Comparison of ENCODE assay signal across 9 cellular contexts in genomic region chr14:64971452-64971889, GRCh38. TPM values are rescaled to one million over a fixed set of nuclear protein-coding genes. Genes with fewer than 3 reads are reported as not detected.
DNase-seq lines count a peak whose midpoint lies in the region; ATAC-seq and TF ChIP-seq lines count a peak whose summit lies in the region.
"Had no signal": no experiment of that assay in that cellular context is flagged by ENCODE, and none has a peak within 500 bp of the region (broad histone marks: within the 10 kb centered on the region; RNA-seq: fewer than 3 reads in every experiment).

No MANE protein-coding gene starts in this region.

- no peaks in the 10 kb centered on the region for H4K20me1 ChIP-seq in mammary epithelial cell (ENCODE audit: insufficient read depth, low read length)

- no peak overlapping the region for H3K9ac ChIP-seq in mammary epithelial cell (ENCODE audit: insufficient read depth, low read length)

- no TSS peak for BruUV-seq in mammary epithelial cell (replicated peaks; lab: Mats Ljungman, UMichigan)

- H3K4me3 ChIP-seq in mammary epithelial cell (replicated peaks in 1 of 3; ENCODE audit: insufficient read depth in 1 of 3, low read depth in 2 of 3, low read length in 3 of 3) (peak overlapping the region; percentile 8 to 64 (median 57)), mononuclear cell (ENCODE audit: low read length) (peak overlapping the region; percentile 40), uterus (peak overlapping the region; percentile 49 to 66)

- CTCF ChIA-PET in activated naive CD4-positive, alpha-beta T cell treated with anti-CD3 and anti-CD28 coated beads, Interleukin-2, amount 10 ng/mL, durations not matched to agents 7 days and 5 days (lab: Charles Lee), result interaction anchor here (1.2 to 1.8 kb wide), 2 partner anchors 9 to 18 kb away, joined by 3 to 6 read pairs; no protein-coding TSS in a partner anchor
- CTCF ChIA-PET in mammary epithelial cell (lab: Charles Lee; ENCODE audit: low non-redundant PET), result no interaction called here

- H3K4me1 Mint-ChIP-seq in activated naive CD4-positive, alpha-beta T cell treated with anti-CD3 and anti-CD28 coated beads, Interleukin-2, amount 10 ng/mL, durations not matched to agents 7 days and 5 days, result peaks cover 15% of the 10 kb centered on the region

- dilution Hi-C loops in mammary epithelial cell (cut with HindIII; ENCODE audit: low sequenced_read_pairs), result no loop called here

- 13% methylated on average over 6 of the region's 27 CpGs for WGBS in mammary epithelial cell (ENCODE audit: low coverage, missing lambda C conversion rate)

- H3K27ac ChIP-seq in mammary epithelial cell (ENCODE audit: insufficient read depth, low read depth, low read length) (no peak overlapping the region), uterus (peak overlapping the region in 1 of 2 donors; percentile 36)

- ATAC-seq in HG02678 (IDR thresholded peaks at IDR 0.05; ENCODE audit: unreplicated experiment) (no peak), GM21447 (IDR thresholded peaks at IDR 0.05; ENCODE audit: unreplicated experiment) (no peak)

- DNase-seq in activated naive CD4-positive, alpha-beta T cell treated with anti-CD3 and anti-CD28 coated beads, Interleukin-2, amount 10 ng/mL, durations not matched to agents 7 days and 5 days, result no peak
- DNase-seq in activated naive CD4-positive, alpha-beta T cell treated with anti-CD3 and anti-CD28 coated beads, Interleukin-2, amount 50 U/mL, for 16 hours, result no peak
- DNase-seq in mammary epithelial cell, result no peak
- DNase-seq in uterus, result no peak
- no peak for DNase-seq in NCI-H1694 treated with DMSO at 0.1 percent for 48 hours (lab: John Stamatoyannopoulos, UW)
- DNase-seq: NCI-H2107 had no signal

- in situ Hi-C loops in mammary epithelial cell (cut with MboI; ENCODE audit: low sequenced_read_pairs in 2 of 2), result no loop called here

- intact Hi-C loops in mammary epithelial cell (cut with micrococcal nuclease), result no loop called here
- intact Hi-C loops in uterus (cut with DNase I; ENCODE audit: low total_unique reads), result no loop called here

- H3K27me3 ChIP-seq in mammary epithelial cell (ENCODE audit: insufficient read depth, low read length) (no peaks in the 10 kb centered on the region), mononuclear cell (ENCODE audit: insufficient read depth, low read length) (peaks cover 23% of the 10 kb centered on the region), uterus (no peaks in the 10 kb centered on the region)

- no peaks in the 10 kb centered on the region for H3K9me3 Mint-ChIP-seq in activated naive CD4-positive, alpha-beta T cell treated with anti-CD3 and anti-CD28 coated beads, Interleukin-2, amount 10 ng/mL, durations not matched to agents 7 days and 5 days

- H3K36me3 ChIP-seq in mammary epithelial cell (ENCODE audit: insufficient read depth, low read length) (no peaks in the 10 kb centered on the region), uterus (no peaks in the 10 kb centered on the region)

- peaks cover 39% of the 10 kb centered on the region for H3K27me3 Mint-ChIP-seq in activated naive CD4-positive, alpha-beta T cell treated with anti-CD3 and anti-CD28 coated beads, Interleukin-2, amount 10 ng/mL, durations not matched to agents 7 days and 5 days

- H3K36me3 Mint-ChIP-seq in activated naive CD4-positive, alpha-beta T cell treated with anti-CD3 and anti-CD28 coated beads, Interleukin-2, amount 10 ng/mL, durations not matched to agents 7 days and 5 days, result peaks cover 1% of the 10 kb centered on the region

- no peak for TF ChIP-seq CTCF in mammary epithelial cell (conservative IDR thresholded peaks at IDR 0.05 in 1 of 2, IDR thresholded peaks at IDR 0.05 in 1 of 2; ENCODE audit: extremely low read depth in 1 of 2, insufficient read depth in 1 of 2, low read depth in 1 of 2, low read length in 2 of 2)
- TF ChIP-seq CTCF in uterus (IDR thresholded peaks at IDR 0.05), result no peak

- H3K27ac Mint-ChIP-seq in activated naive CD4-positive, alpha-beta T cell treated with anti-CD3 and anti-CD28 coated beads, Interleukin-2, amount 10 ng/mL, durations not matched to agents 7 days and 5 days, result no peak overlapping the region

- peak overlapping the region; percentile 81 for H2AFZ ChIP-seq in mammary epithelial cell (ENCODE audit: low read depth, low read length)

- H3K9me3 ChIP-seq in mammary epithelial cell (replicated peaks; ENCODE audit: insufficient read depth, low read length), result no peaks in the 10 kb centered on the region
- no peaks in the 10 kb centered on the region for H3K9me3 ChIP-seq in mononuclear cell (ENCODE audit: low read depth, low read length)
- H3K9me3 ChIP-seq in uterus, result no peaks in the 10 kb centered on the region

- H3K4me1 ChIP-seq in mammary epithelial cell (ENCODE audit: insufficient read depth, low read length), result peaks cover 6% of the 10 kb centered on the region
- peaks cover 14% of the 10 kb centered on the region for H3K4me1 ChIP-seq in mononuclear cell (ENCODE audit: insufficient read depth, low read length)
- peaks cover 0 to 5% of the 10 kb centered on the region in 2 donors for H3K4me1 ChIP-seq in uterus

- H3K4me3 Mint-ChIP-seq in activated naive CD4-positive, alpha-beta T cell treated with anti-CD3 and anti-CD28 coated beads, Interleukin-2, amount 10 ng/mL, durations not matched to agents 7 days and 5 days, result peak overlapping the region; percentile 71

- peak overlapping the region; percentile 94 for H3K4me2 ChIP-seq in mammary epithelial cell (ENCODE audit: insufficient read depth, low read depth, low read length)

- no peaks in the 10 kb centered on the region for H3K79me2 ChIP-seq in mammary epithelial cell (ENCODE audit: insufficient read depth, low read length)

- no peak for TF ChIP-seq POLR2A in uterus (IDR thresholded peaks at IDR 0.05)

RNA-seq across cellular contexts. Expression of gene RAB15, which starts 0.7 kb away (rescaled TPM):
- 1 to 10 TPM; 5.8 to 6.2 TPM for total RNA-seq in mammary epithelial cell
- 3.4 TPM for polyA plus RNA-seq in mammary epithelial cell
- polyA minus RNA-seq in mammary epithelial cell, result 2.1 TPM
- 2.9 TPM for total RNA-seq in mononuclear cell
- 1 to 10 TPM in 3 of 4 donors, not detected in 1; 1.0 to 3.8 (median 3.4) TPM for total RNA-seq in uterus

RNA-seq across cellular contexts. Expression of gene FNTB, which starts 15.2 kb away (rescaled TPM):
- total RNA-seq in mammary epithelial cell (10 to 100 TPM; 11.7 to 12.5 TPM), mononuclear cell (3.5 TPM), uterus (10 to 100 TPM in 3 of 4 donors, 1 to 10 TPM in 1; 7.4 to 29.7 (median 20.4) TPM)
- 17.0 TPM for polyA plus RNA-seq in mammary epithelial cell
- polyA minus RNA-seq in mammary epithelial cell, result 56.4 TPM

RNA-seq across cellular contexts. Expression of gene GPX2, which starts 28.9 kb away (rescaled TPM):
- total RNA-seq in mammary epithelial cell (10 to 100 TPM; 10.3 to 22.0 TPM), mononuclear cell (not detected), uterus (under 1 TPM in 1 of 4 donors, not detected in 3; 0.29 TPM)
- polyA plus RNA-seq in mammary epithelial cell, result 19.8 TPM
- 4.7 TPM for polyA minus RNA-seq in mammary epithelial cell

RNA-seq across cellular contexts. Expression of gene CHURC1, which starts 57.2 kb away (rescaled TPM):
- total RNA-seq in mammary epithelial cell, result 10 to 100 TPM; 49.9 to 55.7 TPM
- 38.7 TPM for polyA plus RNA-seq in mammary epithelial cell
- 1.7 TPM for polyA minus RNA-seq in mammary epithelial cell
- 110 TPM for total RNA-seq in mononuclear cell
- total RNA-seq in uterus, result 100 to 1,000 TPM in 1 of 4 donors, 10 to 100 TPM in 3; 35.1 to 121 (median 62.4) TPM

Comparison
In these comparisons a context has a peak if more than half of its experiments do, and no peak if none do; other contexts are left out.
1. RNA of gene GPX2, which starts 28.9 kb away (total RNA-seq): 10.3 to 22.0 TPM in mammary epithelial cell; not detected in mononuclear cell (single experiment) and 0.29 TPM in uterus; every median in the first group is over 4 times any median in the second.
2. Peak in every context shown above with its lines, with median percentiles within 50 percentile points of each other: H3K4me3 ChIP-seq.